Comparison of ENCODE assay signal across 15 cellular contexts in the genomic region with DNA sequence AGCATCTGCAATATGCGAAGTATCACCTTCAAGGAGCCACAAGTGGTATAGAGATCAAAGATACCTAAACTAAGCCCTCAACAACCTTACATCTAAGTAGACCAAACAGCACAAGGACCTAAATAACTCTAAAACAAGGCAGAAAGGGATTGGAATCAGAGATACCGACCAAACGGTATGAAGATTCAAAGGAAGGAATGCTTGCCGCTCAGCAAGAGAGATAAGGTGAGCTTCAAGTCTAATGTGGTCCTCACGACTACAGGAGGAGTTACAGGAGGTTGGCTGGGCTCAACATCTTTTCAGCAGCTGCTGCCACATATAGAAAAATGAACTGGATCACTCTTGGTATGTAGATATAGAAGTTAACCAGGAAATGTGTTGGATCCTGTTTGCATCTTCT. TPM values are rescaled to one million over a fixed set of nuclear protein-coding genes. Genes with fewer than 3 reads are reported as not detected.
DNase-seq lines count a peak whose midpoint lies in the region; ATAC-seq and TF ChIP-seq lines count a peak whose summit lies in the region.
"Had no signal": no experiment of that assay in that cellular context is flagged by ENCODE, and none has a peak within 500 bp of the region (broad histone marks: within the 10 kb centered on the region; RNA-seq: fewer than 3 reads in every experiment).

No MANE protein-coding gene starts in this region.

- H3K27ac ChIP-seq in right atrium auricular region (peak overlapping the region; percentile 73 to 79), HEK293 (ENCODE audit: extremely low read depth, low read depth, low read length) (no peak overlapping the region), colonic mucosa (peak overlapping the region; percentile 39)
- H3K27ac ChIP-seq: GM23248 had no signal

- no peak overlapping the region for H3K9ac ChIP-seq in colonic mucosa (ENCODE audit: low read depth in 2 of 2, low read length in 2 of 2)
- H3K9ac ChIP-seq: GM23248 had no signal

- DNase-seq in right atrium auricular region (ENCODE audit: low spot score) (no peak), Right ventricle myocardium inferior (ENCODE audit: missing footprints) (no peak), colonic mucosa (no peak), occipital lobe (lab: John Stamatoyannopoulos, UW) (no peak), GM19240 (ENCODE audit: insufficient read length, low spot score) (no peak)
- no peak for DNase-seq in activated CD4-positive, alpha-beta memory T cell treated with anti-CD3 and anti-CD28 coated beads, Interleukin-2, amount 10 ng/mL, durations not matched to agents 7 days and 5 days
- DNase-seq: CD8-positive, alpha-beta T cell; COR-L47; DND-41; GDM1; GM23248 had no signal

- H3K36me3 ChIP-seq in right atrium auricular region (no peaks in the 10 kb centered on the region), HEK293 (ENCODE audit: control insufficient read depth in 2 of 2, insufficient read depth in 1 of 2, low read length in 2 of 2) (no peaks in the 10 kb centered on the region), colonic mucosa (no peaks in the 10 kb centered on the region)

- peaks cover 2% of the 10 kb centered on the region for H3K4me1 Mint-ChIP-seq in activated CD4-positive, alpha-beta memory T cell treated with anti-CD3 and anti-CD28 coated beads, Interleukin-2, amount 10 ng/mL, durations not matched to agents 7 days and 5 days
- H3K4me1 Mint-ChIP-seq: B cell had no signal

- CTCF ChIA-PET in HEK293 (lab: Yijun Ruan, JAX) = interaction anchor here (1.5 kb wide), 1 partner anchor 9 kb away, joined by 9 read pairs; no protein-coding TSS in a partner anchor
- CTCF ChIA-PET in activated CD4-positive, alpha-beta memory T cell treated with anti-CD3 and anti-CD28 coated beads, Interleukin-2, amount 10 ng/mL, durations not matched to agents 7 days and 5 days (lab: Charles Lee) = no interaction called here

- H3K9me3 Mint-ChIP-seq in activated CD4-positive, alpha-beta memory T cell treated with anti-CD3 and anti-CD28 coated beads, Interleukin-2, amount 10 ng/mL, durations not matched to agents 7 days and 5 days = no peaks in the 10 kb centered on the region
- H3K9me3 Mint-ChIP-seq: CD8-positive, alpha-beta T cell; IgD-negative memory B cell had no signal

- peaks cover 0 to 55% of the 10 kb centered on the region in 2 donors for H3K4me1 ChIP-seq in right atrium auricular region
- H3K4me1 ChIP-seq in HEK293 (ENCODE audit: control insufficient read depth, insufficient read depth, low read length) = peaks cover 19% of the 10 kb centered on the region
- H3K4me1 ChIP-seq in colonic mucosa = peaks cover 24% of the 10 kb centered on the region

- no peak overlapping the region for H3K27ac Mint-ChIP-seq in activated CD4-positive, alpha-beta memory T cell treated with anti-CD3 and anti-CD28 coated beads, Interleukin-2, amount 10 ng/mL, durations not matched to agents 7 days and 5 days
- H3K27ac Mint-ChIP-seq: B cell; CD14-positive monocyte; CD8-positive, alpha-beta T cell; IgD-negative memory B cell had no signal

- ATAC-seq in Right ventricle myocardium inferior = no peak
- ATAC-seq: CD8-positive, alpha-beta T cell had no signal

- no peak overlapping the region for H3K4me3 ChIP-seq in right atrium auricular region
- H3K4me3 ChIP-seq in HEK293 (ENCODE audit: low read depth, low read length) = no peak overlapping the region
- no peak overlapping the region for H3K4me3 ChIP-seq in colonic mucosa
- H3K4me3 ChIP-seq: GM23248 had no signal

- no peak overlapping the region for H3K4me3 Mint-ChIP-seq in activated CD4-positive, alpha-beta memory T cell treated with anti-CD3 and anti-CD28 coated beads, Interleukin-2, amount 10 ng/mL, durations not matched to agents 7 days and 5 days
- H3K4me3 Mint-ChIP-seq: B cell; CD14-positive monocyte; CD8-positive, alpha-beta T cell; IgD-negative memory B cell had no signal

- TF ChIP-seq CTCF in right atrium auricular region (IDR thresholded peaks at IDR 0.05) (no peak), HEK293 (tag by site-specific recombination; IDR thresholded peaks at IDR 0.05) (no peak), colonic mucosa (IDR thresholded peaks at IDR 0.05) (no peak)

- H3K9me3 ChIP-seq in right atrium auricular region = no peaks in the 10 kb centered on the region
- H3K9me3 ChIP-seq in HEK293 (ENCODE audit: control insufficient read depth, insufficient read depth, low read depth, low read length) = no peaks in the 10 kb centered on the region
- H3K9me3 ChIP-seq in colonic mucosa = no peaks in the 10 kb centered on the region

- H3K36me3 Mint-ChIP-seq in activated CD4-positive, alpha-beta memory T cell treated with anti-CD3 and anti-CD28 coated beads, Interleukin-2, amount 10 ng/mL, durations not matched to agents 7 days and 5 days (ENCODE audit: low read depth) = no peaks in the 10 kb centered on the region
- H3K36me3 Mint-ChIP-seq: CD14-positive monocyte; CD8-positive, alpha-beta T cell; IgD-negative memory B cell had no signal

- intact Hi-C loops in Right ventricle myocardium inferior (cut with DNase I) = no loop called here
- intact Hi-C loops in colonic mucosa (cut with DNase I) = loop anchor here (10.0 kb wide), 1 partner anchor 48 kb away; no protein-coding TSS in a partner anchor

- POLR2A ChIA-PET in HEK293 (lab: Yijun Ruan, JAX) = interaction anchor here (0.6 kb wide), 1 partner anchor 13 kb away, joined by 3 read pairs; no protein-coding TSS in a partner anchor
- POLR2A ChIA-PET in activated CD4-positive, alpha-beta memory T cell treated with anti-CD3 and anti-CD28 coated beads, Interleukin-2, amount 10 ng/mL, durations not matched to agents 7 days and 5 days (lab: Charles Lee) = no interaction called here

- no peaks in the 10 kb centered on the region for H3K27me3 ChIP-seq in right atrium auricular region
- no peaks in the 10 kb centered on the region for H3K27me3 ChIP-seq in colonic mucosa

- peaks cover 6% of the 10 kb centered on the region for H3K27me3 Mint-ChIP-seq in activated CD4-positive, alpha-beta memory T cell treated with anti-CD3 and anti-CD28 coated beads, Interleukin-2, amount 10 ng/mL, durations not matched to agents 7 days and 5 days

TF ChIP-seq in HEK293, 187 proteins besides CTCF, POLR2A, EP300 and RAD21:
- TF ChIP-seq ZNF416 (tag by site-specific recombination; IDR thresholded peaks at IDR 0.05) (no peak), HOXA7 (CRISPR knock-in tag; IDR thresholded peaks at IDR 0.05; ENCODE audit: borderline replicate concordance) (no peak), ZNF335 (tag by site-specific recombination; conservative IDR thresholded peaks at IDR 0.05) (no peak), ZNF701 (tag by site-specific recombination; IDR thresholded peaks at IDR 0.05) (no peak), SCRT2 (tag by site-specific recombination; IDR thresholded peaks at IDR 0.05) (0 out of 2 replicates have a peak, but pooled peaks have one; percentile 23), IKZF3 (tag by site-specific recombination; IDR thresholded peaks at IDR 0.05) (no peak)
- TF ChIP-seq, protein P1, sequence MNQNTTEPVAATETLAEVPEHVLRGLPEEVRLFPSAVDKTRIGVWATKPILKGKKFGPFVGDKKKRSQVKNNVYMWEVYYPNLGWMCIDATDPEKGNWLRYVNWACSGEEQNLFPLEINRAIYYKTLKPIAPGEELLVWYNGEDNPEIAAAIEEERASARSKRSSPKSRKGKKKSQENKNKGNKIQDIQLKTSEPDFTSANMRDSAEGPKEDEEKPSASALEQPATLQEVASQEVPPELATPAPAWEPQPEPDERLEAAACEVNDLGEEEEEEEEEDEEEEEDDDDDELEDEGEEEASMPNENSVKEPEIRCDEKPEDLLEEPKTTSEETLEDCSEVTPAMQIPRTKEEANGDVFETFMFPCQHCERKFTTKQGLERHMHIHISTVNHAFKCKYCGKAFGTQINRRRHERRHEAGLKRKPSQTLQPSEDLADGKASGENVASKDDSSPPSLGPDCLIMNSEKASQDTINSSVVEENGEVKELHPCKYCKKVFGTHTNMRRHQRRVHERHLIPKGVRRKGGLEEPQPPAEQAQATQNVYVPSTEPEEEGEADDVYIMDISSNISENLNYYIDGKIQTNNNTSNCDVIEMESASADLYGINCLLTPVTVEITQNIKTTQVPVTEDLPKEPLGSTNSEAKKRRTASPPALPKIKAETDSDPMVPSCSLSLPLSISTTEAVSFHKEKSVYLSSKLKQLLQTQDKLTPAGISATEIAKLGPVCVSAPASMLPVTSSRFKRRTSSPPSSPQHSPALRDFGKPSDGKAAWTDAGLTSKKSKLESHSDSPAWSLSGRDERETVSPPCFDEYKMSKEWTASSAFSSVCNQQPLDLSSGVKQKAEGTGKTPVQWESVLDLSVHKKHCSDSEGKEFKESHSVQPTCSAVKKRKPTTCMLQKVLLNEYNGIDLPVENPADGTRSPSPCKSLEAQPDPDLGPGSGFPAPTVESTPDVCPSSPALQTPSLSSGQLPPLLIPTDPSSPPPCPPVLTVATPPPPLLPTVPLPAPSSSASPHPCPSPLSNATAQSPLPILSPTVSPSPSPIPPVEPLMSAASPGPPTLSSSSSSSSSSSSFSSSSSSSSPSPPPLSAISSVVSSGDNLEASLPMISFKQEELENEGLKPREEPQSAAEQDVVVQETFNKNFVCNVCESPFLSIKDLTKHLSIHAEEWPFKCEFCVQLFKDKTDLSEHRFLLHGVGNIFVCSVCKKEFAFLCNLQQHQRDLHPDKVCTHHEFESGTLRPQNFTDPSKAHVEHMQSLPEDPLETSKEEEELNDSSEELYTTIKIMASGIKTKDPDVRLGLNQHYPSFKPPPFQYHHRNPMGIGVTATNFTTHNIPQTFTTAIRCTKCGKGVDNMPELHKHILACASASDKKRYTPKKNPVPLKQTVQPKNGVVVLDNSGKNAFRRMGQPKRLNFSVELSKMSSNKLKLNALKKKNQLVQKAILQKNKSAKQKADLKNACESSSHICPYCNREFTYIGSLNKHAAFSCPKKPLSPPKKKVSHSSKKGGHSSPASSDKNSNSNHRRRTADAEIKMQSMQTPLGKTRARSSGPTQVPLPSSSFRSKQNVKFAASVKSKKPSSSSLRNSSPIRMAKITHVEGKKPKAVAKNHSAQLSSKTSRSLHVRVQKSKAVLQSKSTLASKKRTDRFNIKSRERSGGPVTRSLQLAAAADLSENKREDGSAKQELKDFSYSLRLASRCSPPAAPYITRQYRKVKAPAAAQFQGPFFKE (tag by site-specific recombination; IDR thresholded peaks at IDR 0.05; ENCODE audit: borderline replicate concordance) = no peak
- TF ChIP-seq, protein P2, sequence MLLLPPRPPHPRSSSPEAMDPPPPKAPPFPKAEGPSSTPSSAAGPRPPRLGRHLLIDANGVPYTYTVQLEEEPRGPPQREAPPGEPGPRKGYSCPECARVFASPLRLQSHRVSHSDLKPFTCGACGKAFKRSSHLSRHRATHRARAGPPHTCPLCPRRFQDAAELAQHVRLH (tag by site-specific recombination; IDR thresholded peaks at IDR 0.05) = no peak

RNA-seq across cellular contexts. Expression of a gene that starts 11.6 kb away (rescaled TPM):
- total RNA-seq in right atrium auricular region (100 to 1,000 TPM; 359 to 404 TPM), Right ventricle myocardium inferior (730 TPM), colonic mucosa (100 to 1,000 TPM; 118 to 131 TPM), occipital lobe (103 TPM)
- total RNA-seq in activated CD4-positive, alpha-beta memory T cell treated with anti-CD3 and anti-CD28 coated beads, Interleukin-2, amount 10 ng/mL, durations not matched to agents 7 days and 5 days = 10 to 100 TPM; 91.5 to 97.9 TPM
